24 cellular contexts compared by ENCODE assay signal in genomic region chr12:105921055-105921454, GRCh38.
"Had no signal": no experiment of that assay in that cellular context is flagged by ENCODE, and none has a peak within 500 bp of the region (broad histone marks: within the 10 kb centered on the region; RNA-seq: fewer than 3 reads in every experiment).

No MANE protein-coding gene starts in this region.

- H3K36me3 ChIP-seq: adrenal gland, cardiac muscle cell, transverse colon had no signal

- H3K9me3 ChIP-seq: adrenal gland, body of pancreas, testis, transverse colon had no signal

- H3K4me3 ChIP-seq: adrenal gland, body of pancreas, cardiac muscle cell, coronary artery, dorsolateral prefrontal cortex, testis, transverse colon had no signal

- FAIRE-seq: islet of Langerhans, urothelium cell line had no signal

- H3K4me1 ChIP-seq: adrenal gland, body of pancreas, testis, transverse colon had no signal

- H3K27ac ChIP-seq: adrenal gland, body of pancreas, cardiac muscle cell, coronary artery, testis, transverse colon had no signal

- ATAC-seq: body of pancreas; natural killer cell; stimulated activated naive B cell treated with anti-CD40 and anti-IgM and Interleukin-4, amounts not matched to agents 10 μg/mL and 1 μg/mL and 100 μg/mL, for 72 hours had no signal

- DNase-seq: activated CD4-positive, alpha-beta memory T cell treated with anti-CD3 and anti-CD28 coated beads for 36 hours; activated CD4-positive, alpha-beta T cell treated with anti-CD3 and anti-CD28 coated beads, Interleukin-2, amount 10 ng/mL, durations not matched to agents 24 days and 14 days; activated CD4-positive, CD25-positive, alpha-beta regulatory T cell treated with anti-CD3 and anti-CD28 coated beads, Interleukin-2, amount 50 U/mL, for 72 hours; activated CD8-positive, alpha-beta memory T cell treated with anti-CD3 and anti-CD28 coated beads, Interleukin-2, amount 50 U/mL, for 4 hours; activated effector memory CD4-positive, alpha-beta T cell treated with anti-CD3 and anti-CD28 coated beads, Interleukin-2, amount 50 U/mL, for 16 hours; activated naive CD4-positive, alpha-beta T cell treated with anti-CD3 and anti-CD28 coated beads for 36 hours; activated naive CD8-positive, alpha-beta T cell treated with anti-CD3 and anti-CD28 coated beads for 36 hours; activated T-cell treated with anti-CD3 and anti-CD28 coated beads, Interleukin-2, amount 50 U/mL, for 1 hour; aorta; body of pancreas; effector memory CD4-positive, alpha-beta T cell; natural killer cell; stimulated activated CD4-positive, alpha-beta T cell treated with anti-CD3 and anti-CD28 coated beads, Interleukin-15, amount 100 ng/mL, for 24 hours; stimulated activated CD4-positive, alpha-beta T cell treated with anti-CD3 and anti-CD28 coated beads, Interleukin-2, amount 100 ng/mL, for 24 hours; stimulated activated naive B cell treated with anti-CD40 and anti-IgM and Interleukin-4, amounts not matched to agents 10 μg/mL and 1 μg/mL and 100 μg/mL, for 72 hours; T-helper 2 cell; testis; transverse colon had no signal

- H3K27me3 ChIP-seq: adrenal gland, body of pancreas, cardiac muscle cell, dorsolateral prefrontal cortex, testis, transverse colon had no signal
